8 cellular contexts compared by ENCODE assay signal in genomic region chr2:17309741-17310339, GRCh38.
DNase-seq lines count a peak whose midpoint lies in the region; ATAC-seq, FAIRE-seq and TF ChIP-seq lines count a peak whose summit lies in the region.

No MANE protein-coding gene starts in this region.

- H3K4me1 Mint-ChIP-seq in astrocyte (ENCODE audit: low read depth, unreplicated experiment), result peaks cover 26% of the 10 kb centered on the region
- peaks cover 13% of the 10 kb centered on the region for H3K4me1 Mint-ChIP-seq in type B pancreatic cell (ENCODE audit: unreplicated experiment)
- H3K4me1 Mint-ChIP-seq in natural killer cell treated with Interleukin-12 subunit alpha and Interleukin-12 subunit beta and Interleukin-15 and Interleukin-18, amount 100 ng/mL, for 72 hours (ENCODE audit: low read depth in 2 of 2), result no peaks in the 10 kb centered on the region

- peaks cover 3% of the 10 kb centered on the region for H3K27me3 Mint-ChIP-seq in astrocyte (ENCODE audit: low read depth, unreplicated experiment)
- peaks cover 2% of the 10 kb centered on the region for H3K27me3 Mint-ChIP-seq in type B pancreatic cell
- H3K27me3 Mint-ChIP-seq in natural killer cell treated with Interleukin-12 subunit alpha and Interleukin-12 subunit beta and Interleukin-15 and Interleukin-18, amount 100 ng/mL, for 72 hours, result no peaks in the 10 kb centered on the region

- H2AFZ ChIP-seq in astrocyte (ENCODE audit: low read depth, low read length), result no peak overlapping the region

- no peaks in the 10 kb centered on the region for H3K27me3 ChIP-seq in astrocyte (ENCODE audit: insufficient read depth, low read length)

- H3K4me3 ChIP-seq in astrocyte (ENCODE audit: insufficient read depth, low read depth, low read length), result no peak overlapping the region

- H3K27ac ChIP-seq in astrocyte (ENCODE audit: low read depth, low read length), result no peak overlapping the region

- H3K36me3 Mint-ChIP-seq in astrocyte (ENCODE audit: low read depth, unreplicated experiment) (no peaks in the 10 kb centered on the region), type B pancreatic cell (no peaks in the 10 kb centered on the region)
- H3K36me3 Mint-ChIP-seq in natural killer cell treated with Interleukin-12 subunit alpha and Interleukin-12 subunit beta and Interleukin-15 and Interleukin-18, amount 100 ng/mL, for 72 hours, result no peaks in the 10 kb centered on the region

- H3K79me2 ChIP-seq in astrocyte (ENCODE audit: insufficient read depth, low read length), result no peaks in the 10 kb centered on the region

- H3K4me3 Mint-ChIP-seq in astrocyte (ENCODE audit: unreplicated experiment), result no peak overlapping the region
- H3K4me3 Mint-ChIP-seq in type B pancreatic cell, result no peak overlapping the region
- H3K4me3 Mint-ChIP-seq in natural killer cell treated with Interleukin-12 subunit alpha and Interleukin-12 subunit beta and Interleukin-15 and Interleukin-18, amount 100 ng/mL, for 72 hours, result no peak overlapping the region

- H3K4me2 ChIP-seq in astrocyte (ENCODE audit: low read length), result no peak overlapping the region

- H3K9me3 Mint-ChIP-seq in astrocyte (ENCODE audit: unreplicated experiment) (no peaks in the 10 kb centered on the region), type B pancreatic cell (no peaks in the 10 kb centered on the region)
- peaks cover 2% of the 10 kb centered on the region for H3K9me3 Mint-ChIP-seq in natural killer cell treated with Interleukin-12 subunit alpha and Interleukin-12 subunit beta and Interleukin-15 and Interleukin-18, amount 100 ng/mL, for 72 hours

- peak; percentile 84 for ATAC-seq in HG03439 (IDR thresholded peaks at IDR 0.05; ENCODE audit: unreplicated experiment)
- no peak for ATAC-seq in natural killer cell treated with Interleukin-12 subunit alpha and Interleukin-12 subunit beta and Interleukin-15 and Interleukin-18, amount 100 ng/mL, for 72 hours

- no peak overlapping the region for H3K9ac ChIP-seq in astrocyte (ENCODE audit: low read length)

- H4K20me1 ChIP-seq in astrocyte (ENCODE audit: insufficient read depth, low read length), result no peaks in the 10 kb centered on the region

- H3K9me3 ChIP-seq in astrocyte (ENCODE audit: insufficient read depth, low read depth, low read length), result no peaks in the 10 kb centered on the region

- no peak overlapping the region for H3K27ac Mint-ChIP-seq in astrocyte (ENCODE audit: unreplicated experiment)
- H3K27ac Mint-ChIP-seq in type B pancreatic cell, result no peak overlapping the region
- no peak overlapping the region for H3K27ac Mint-ChIP-seq in natural killer cell treated with Interleukin-12 subunit alpha and Interleukin-12 subunit beta and Interleukin-15 and Interleukin-18, amount 100 ng/mL, for 72 hours

- peaks cover 3% of the 10 kb centered on the region for H3K4me1 ChIP-seq in astrocyte (ENCODE audit: insufficient read depth, low read length)

- no peaks in the 10 kb centered on the region for H3K36me3 ChIP-seq in astrocyte (ENCODE audit: insufficient read depth, low read length)

- DNase-seq in ELR (ENCODE audit: low read depth) (peak; percentile 51), GM20000 (ENCODE audit: low spot score) (peak; percentile 46), NCI-H226 (peak; percentile 12), astrocyte (ENCODE audit: low read depth) (peak; percentile 39), iris pigment epithelial cell (ENCODE audit: low read depth) (peak; percentile 64), type B pancreatic cell (ENCODE audit: extremely low spot score, unreplicated experiment) (no peak)
- no peak for DNase-seq in natural killer cell treated with Interleukin-12 subunit alpha and Interleukin-12 subunit beta and Interleukin-15 and Interleukin-18, amount 100 ng/mL, for 72 hours (ENCODE audit: low spot score)

- peak; percentile 79 for TF ChIP-seq CTCF in GM20000 (IDR thresholded peaks at IDR 0.05; ENCODE audit: extremely low read depth, missing control alignments)
- peak; percentile 67 for TF ChIP-seq CTCF in astrocyte (IDR thresholded peaks at IDR 0.05; ENCODE audit: insufficient read depth, low read depth, low read length)
- TF ChIP-seq CTCF in type B pancreatic cell (conservative IDR thresholded peaks at IDR 0.05), result peak; percentile 90

- no peak for FAIRE-seq in astrocyte (lab: Jason Lieb, UNC)

Comparison
In these comparisons a context has a peak if more than half of its experiments do, and no peak if none do; other contexts are left out.
1. DNase-seq: peak in ELR (single experiment), GM20000 (single experiment), NCI-H226 (single experiment), astrocyte (single experiment) and iris pigment epithelial cell (single experiment); none in type B pancreatic cell (single experiment) and natural killer cell treated with Interleukin-12 subunit alpha and Interleukin-12 subunit beta and Interleukin-15 and Interleukin-18, amount 100 ng/mL, for 72 hours (single experiment).
2. Peak in every context shown above with its lines, with median percentiles within 50 percentile points of each other: CTCF ChIP-seq.